In the genomic region with DNA sequence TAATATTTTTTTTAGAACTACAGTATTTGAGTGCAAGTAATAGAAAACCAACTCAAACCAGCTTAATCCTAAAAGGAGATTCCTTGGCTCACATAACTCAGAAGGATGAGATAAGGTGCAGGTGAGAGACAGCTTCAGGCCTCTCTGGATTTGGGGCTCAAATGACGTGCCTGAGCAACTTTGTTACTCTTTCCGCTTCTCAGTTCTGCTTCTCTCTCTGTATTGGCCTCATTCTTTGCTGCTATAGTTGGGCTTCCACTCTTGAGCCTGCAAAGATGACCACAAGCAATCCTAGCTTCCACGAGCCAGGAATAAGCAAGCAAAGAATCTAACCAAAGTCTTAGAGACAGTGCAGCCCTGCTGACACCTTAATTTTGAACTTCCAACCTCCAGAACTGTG, we compare ENCODE assay signal across 17 cellular contexts.
"Had no signal": no experiment of that assay in that cellular context is flagged by ENCODE, and none has a peak within 500 bp of the region (broad histone marks: within the 10 kb centered on the region; RNA-seq: fewer than 3 reads in every experiment).

No MANE protein-coding gene starts in this region.

- H3K27me3 ChIP-seq: MG63 had no signal

- H3K36me3 ChIP-seq: MG63, SJSA1 had no signal

- DNase-seq: KBM-7, MG63, NCI-H1436, NCI-H187, NCI-H2029, NCI-H2171 treated with DMSO at 0.1 percent for 48 hours, NCI-H345, NCI-H446 treated with DMSO at 0.1 percent for 48 hours, NCI-H524, NCI-H748 treated with DMSO at 0.1 percent for 48 hours, Right ventricle myocardium superior, RPMI8226, SIG-M5 had no signal

- H3K27ac ChIP-seq: HL-60, SJSA1, SK-N-MC had no signal

- H3K9me3 ChIP-seq: SJSA1 had no signal

- H3K4me3 ChIP-seq: MG63, SJSA1, SK-N-MC had no signal

- H3K4me1 ChIP-seq: SJSA1 had no signal

- FAIRE-seq: RCC 7860 had no signal
